Comparison of ENCODE assay signal across 6 cellular contexts in the genomic region with DNA sequence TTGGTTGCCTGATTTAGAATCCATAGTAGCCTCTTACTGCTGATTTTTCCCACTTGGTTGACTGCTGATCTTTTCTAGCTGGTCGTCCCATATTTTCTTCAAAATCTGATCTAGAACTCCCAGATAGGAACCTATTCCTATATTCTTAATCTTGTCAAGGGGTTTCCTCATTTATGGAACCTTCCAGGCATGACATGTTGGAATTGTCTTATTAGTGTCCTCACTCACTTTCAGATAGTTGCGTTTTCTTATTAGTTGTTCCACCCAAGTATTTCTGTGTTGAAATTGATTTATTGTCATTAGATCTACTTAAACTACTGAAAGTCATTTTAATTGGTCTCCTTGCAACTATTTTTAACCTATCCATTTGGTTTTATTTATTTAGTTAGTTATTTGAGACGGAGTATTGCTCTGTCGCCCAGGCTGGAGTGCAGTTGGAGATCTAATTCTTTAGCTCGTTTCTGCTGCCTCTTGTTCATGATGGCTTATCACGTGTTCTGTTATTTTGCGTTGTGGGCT.
"Had no signal": no experiment of that assay in that cellular context is flagged by ENCODE, and none has a peak within 500 bp of the region (broad histone marks: within the 10 kb centered on the region; RNA-seq: fewer than 3 reads in every experiment).

No MANE protein-coding gene starts in this region.

- H3K27me3 ChIP-seq: sigmoid colon had no signal

- H3K4me3 ChIP-seq: prostate gland, sigmoid colon had no signal

- DNase-seq: activated T-cell treated with anti-CD3 and anti-CD28 coated beads, Interleukin-2, amount 50 U/mL, for 1 hour; effector memory CD8-positive, alpha-beta T cell; sigmoid colon; stimulated activated CD4-positive, alpha-beta T cell treated with anti-CD3 and anti-CD28 coated beads, Interleukin-2, amount 100 ng/mL, for 48 hours had no signal

- H3K4me1 ChIP-seq: prostate gland had no signal

- H3K27ac ChIP-seq: prostate gland, sigmoid colon had no signal

- H3K9me3 ChIP-seq: prostate gland, sigmoid colon had no signal

- H3K36me3 ChIP-seq: prostate gland, sigmoid colon had no signal

- FAIRE-seq: islet of Langerhans had no signal
